Comparison of ENCODE assay signal across 1 cellular context in genomic region chr16:1309888-1310831, GRCh38.
TF ChIP-seq lines count a peak whose summit lies in the region.

No MANE protein-coding gene starts in this region.

TF ChIP-seq in HepG2, 621 proteins besides CTCF, POLR2A, EP300 and RAD21 (continued from another document and continues in another):
- TF ChIP-seq TRAFD1 (CRISPR knock-in tag; IDR thresholded peaks at IDR 0.05; ENCODE audit: borderline replicate concordance) (no peak), ZNF7 (CRISPR knock-in tag; IDR thresholded peaks at IDR 0.05) (no peak), PHB2 (IDR thresholded peaks at IDR 0.05; ENCODE audit: partially characterized antibody) (no peak), KAT7 (CRISPR knock-in tag; IDR thresholded peaks at IDR 0.05; ENCODE audit: borderline replicate concordance) (peak; percentile 34; the same call in 1 of the 2 replicates), ZFP36L1 (CRISPR knock-in tag; IDR thresholded peaks at IDR 0.05) (0 out of 2 replicates have a peak, but pooled peaks have one; percentile 56), PRDM10 (CRISPR knock-in tag; IDR thresholded peaks at IDR 0.05; ENCODE audit: low read depth) (no peak), SMAD3 (CRISPR knock-in tag; IDR thresholded peaks at IDR 0.05) (no peak), PHF5A (CRISPR knock-in tag; IDR thresholded peaks at IDR 0.05; ENCODE audit: low read depth, unreplicated experiment) (no peak), ZFYVE20 (CRISPR knock-in tag; IDR thresholded peaks at IDR 0.05; ENCODE audit: borderline replicate concordance, low read depth) (no peak), SRSF9 (IDR thresholded peaks at IDR 0.05; ENCODE audit: borderline replicate concordance, insufficient read depth, low read depth, low read length, poor library complexity, severe bottlenecking) (no peak), BHLHE40 (IDR thresholded peaks at IDR 0.05; ENCODE audit: low read length) (no peak), HDAC2 (CRISPR knock-in tag; IDR thresholded peaks at IDR 0.05) (no peak), RARA (CRISPR knock-in tag; IDR thresholded peaks at IDR 0.05) (peak; percentile 10; the same call in 1 of the 2 replicates), ZNF713 (CRISPR knock-in tag; IDR thresholded peaks at IDR 0.05) (no peak), GATAD2A (CRISPR knock-in tag; IDR thresholded peaks at IDR 0.05) (no peak), PITX1 (CRISPR knock-in tag; IDR thresholded peaks at IDR 0.05) (no peak), NFATC3 (CRISPR knock-in tag; IDR thresholded peaks at IDR 0.05) (0 out of 2 replicates have a peak, but pooled peaks have one; percentile 42), ZNF800 (CRISPR knock-in tag; IDR thresholded peaks at IDR 0.05) (no peak), TAF1 (CRISPR knock-in tag; IDR thresholded peaks at IDR 0.05) (0 out of 2 replicates have a peak, but pooled peaks have one; percentile 2), TCF7 (IDR thresholded peaks at IDR 0.05; ENCODE audit: low read depth) (no peak), MXD3 (CRISPR knock-in tag; IDR thresholded peaks at IDR 0.05) (0 out of 2 replicates have a peak, but pooled peaks have one; percentile 39), CEBPG (CRISPR knock-in tag; IDR thresholded peaks at IDR 0.05) (peak; percentile 80), MEIS2 (CRISPR knock-in tag; IDR thresholded peaks at IDR 0.05) (0 out of 2 replicates have a peak, but pooled peaks have one; percentile 38), HMGA1 (CRISPR knock-in tag; conservative IDR thresholded peaks at IDR 0.05) (no peak), KAT8 (CRISPR knock-in tag; IDR thresholded peaks at IDR 0.05) (0 out of 2 replicates have a peak, but pooled peaks have one; percentile 12), ZNF770 (CRISPR knock-in tag; IDR thresholded peaks at IDR 0.05) (no peak), ZNF639 (CRISPR knock-in tag; conservative IDR thresholded peaks at IDR 0.05) (0 out of 2 replicates have a peak, but pooled peaks have one; percentile 42), KDM2A (CRISPR knock-in tag; IDR thresholded peaks at IDR 0.05; ENCODE audit: borderline replicate concordance, low read depth) (peak; percentile 52; the same call in 1 of the 2 replicates), ZNF687 (CRISPR knock-in tag; IDR thresholded peaks at IDR 0.05) (peak; percentile 12; the same call in 1 of the 2 replicates), ZNF562 (CRISPR knock-in tag; IDR thresholded peaks at IDR 0.05; ENCODE audit: borderline replicate concordance) (no peak), DPF2 (CRISPR knock-in tag; IDR thresholded peaks at IDR 0.05; ENCODE audit: borderline replicate concordance, low read depth) (no peak), REXO4 (CRISPR knock-in tag; IDR thresholded peaks at IDR 0.05; ENCODE audit: borderline replicate concordance) (no peak), PHF8 (CRISPR knock-in tag; IDR thresholded peaks at IDR 0.05) (peak; percentile 39; the same call in 1 of the 2 replicates), MAZ (IDR thresholded peaks at IDR 0.05; ENCODE audit: borderline replicate concordance, low read depth, low read length) (no peak), MAZ (CRISPR knock-in tag; IDR thresholded peaks at IDR 0.05; ENCODE audit: low read depth) (peak; percentile 44; the same call in 1 of the 2 replicates), NR2C2 (CRISPR knock-in tag; IDR thresholded peaks at IDR 0.05; ENCODE audit: borderline replicate concordance) (peak; percentile 82), PAXIP1 (CRISPR knock-in tag; conservative IDR thresholded peaks at IDR 0.05) (peak; percentile 13; the same call in 1 of the 2 replicates), THAP11 (CRISPR knock-in tag; IDR thresholded peaks at IDR 0.05) (peak; percentile 26; the same call in 1 of the 2 replicates), ZNF749 (CRISPR knock-in tag; IDR thresholded peaks at IDR 0.05; ENCODE audit: borderline replicate concordance) (no peak), ZNF282 (IDR thresholded peaks at IDR 0.05; ENCODE audit: partially characterized antibody) (no peak), TFAP4 (IDR thresholded peaks at IDR 0.05; ENCODE audit: borderline replicate concordance, low read depth) (no peak), RCOR2 (CRISPR knock-in tag; IDR thresholded peaks at IDR 0.05) (no peak)
